In the genomic region with DNA sequence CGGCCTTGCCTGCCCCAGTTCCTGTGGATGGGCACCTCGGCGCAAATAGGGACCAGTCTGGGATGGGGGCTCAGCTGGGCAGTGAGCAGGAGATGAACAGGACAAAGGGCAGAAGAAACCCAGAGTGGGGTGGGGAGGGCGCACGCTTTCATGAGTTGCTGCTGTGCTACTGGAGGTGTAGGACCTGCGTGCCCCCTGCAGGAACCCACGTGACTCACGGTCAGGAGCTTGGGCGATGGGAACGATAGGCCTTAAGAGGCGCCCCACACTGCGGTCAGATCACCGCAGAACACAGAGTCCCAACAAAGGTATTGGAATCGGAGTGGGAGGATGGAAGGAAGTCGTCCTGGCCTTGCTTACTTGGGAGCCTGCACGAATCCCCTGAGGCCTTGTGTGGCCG, we compare ENCODE assay signal across 21 cellular contexts. TPM values are rescaled to one million over a fixed set of nuclear protein-coding genes. Genes with fewer than 3 reads are reported as not detected.
DNase-seq lines count a peak whose midpoint lies in the region; ATAC-seq, FAIRE-seq and TF ChIP-seq lines count a peak whose summit lies in the region.
"Had no signal": no experiment of that assay in that cellular context is flagged by ENCODE, and none has a peak within 500 bp of the region (broad histone marks: within the 10 kb centered on the region; RNA-seq: fewer than 3 reads in every experiment).

No MANE protein-coding gene starts in this region.

- H3K9me3 ChIP-seq in OCI-LY7 (ENCODE audit: low read length) (no peaks in the 10 kb centered on the region), kidney (ENCODE audit: control insufficient read depth in 1 of 2, low read length in 2 of 2) (no peaks in the 10 kb centered on the region)

- intact Hi-C loops in OCI-LY7 (cut with micrococcal nuclease; ENCODE audit: unreplicated experiment) (loop anchor here (5.0 to 10.0 kb wide), 3 partner anchors 370 to 673 kb away; no protein-coding TSS in a partner anchor), kidney (cut with DNase I) (no loop called here), left cardiac atrium (cut with DNase I) (no loop called here)

- no peak for TF ChIP-seq POLR2A in GM12892 (IDR thresholded peaks at IDR 0.05; ENCODE audit: low read depth, low read length)

- ATAC-seq in left cardiac atrium, result no peak
- ATAC-seq: stimulated activated effector memory CD8-positive, alpha-beta T cell treated with anti-CD3 and anti-CD28 coated beads, Interleukin-12 subunit alpha, Interleukin-12 subunit beta, amount 100 ng/mL, for 72 hours had no signal

- H3K4me1 ChIP-seq in OCI-LY7 (ENCODE audit: insufficient read depth, low read length, poor library complexity, severe bottlenecking) (peaks cover 67% of the 10 kb centered on the region), kidney (ENCODE audit: control insufficient read depth in 1 of 2, insufficient read depth in 1 of 2, low read depth in 1 of 2, low read length in 2 of 2) (no peaks in the 10 kb centered on the region)

- FAIRE-seq in GM12892 (lab: Jason Lieb, UNC) (peak; percentile 96), kidney (lab: Jason Lieb, UNC) (no peak)
- FAIRE-seq: G401.6, islet of Langerhans had no signal

- no peaks in the 10 kb centered on the region for H3K27me3 ChIP-seq in GM06990 (replicated peaks; ENCODE audit: control insufficient read depth, insufficient read depth, low read length)
- H3K27me3 ChIP-seq: hepatocyte had no signal

- TF ChIP-seq CTCF in GM06990 (IDR thresholded peaks at IDR 0.05; ENCODE audit: insufficient read depth, low read length, poor library complexity, severe bottlenecking) (peak; percentile 34), OCI-LY7 (conservative IDR thresholded peaks at IDR 0.05; ENCODE audit: low read length) (peak; percentile 67), kidney (IDR thresholded peaks at IDR 0.05; ENCODE audit: borderline replicate concordance, extremely low read depth, insufficient read depth) (no peak)

- peaks cover 35% of the 10 kb centered on the region; the same call in 1 of the 2 replicates for H3K79me2 ChIP-seq in OCI-LY7 (ENCODE audit: insufficient read depth, low read depth, low read length)

- peak; percentile 74 for DNase-seq in GM06990 (ENCODE audit: extremely low read depth, insufficient read length)
- DNase-seq in GM12892 (ENCODE audit: insufficient read length), result no peak
- DNase-seq in OCI-LY7 (ENCODE audit: low spot score), result peak; percentile 69
- DNase-seq in kidney, result peak; percentile 40
- DNase-seq in ureter (ENCODE audit: low spot score), result no peak
- no peak for DNase-seq in ecto neural progenitor cell (ENCODE audit: low spot score)
- no peak for DNase-seq in NCI-H2171 treated with DMSO at 0.1 percent for 48 hours (lab: John Stamatoyannopoulos, UW)
- no peak for DNase-seq in left cardiac atrium
- DNase-seq: activated CD4-positive, alpha-beta T cell treated with anti-CD3 and anti-CD28 coated beads, Interleukin-2, amount 50 U/mL, for 1 hour; CD4-positive, CD25-positive, alpha-beta regulatory T cell; effector CD8-positive, alpha-beta T cell; H7; MV-4-11; NCI-H1694; stimulated activated CD4-positive, alpha-beta T cell treated with anti-CD3 and anti-CD28 coated beads, Interleukin-2, amount 100 ng/mL, for 24 hours had no signal

- CTCF ChIA-PET in OCI-LY7 (lab: Charles Lee; ENCODE audit: unreplicated experiment), result no interaction called here

- peak overlapping the region; percentile 79 for H3K4me2 ChIP-seq in OCI-LY7 (ENCODE audit: low read length)
- H3K4me2 ChIP-seq: hepatocyte, KMS-11 had no signal

- H3K9me2 ChIP-seq in OCI-LY7 (ENCODE audit: insufficient read depth, low read length), result no peaks in the 10 kb centered on the region

- H4K20me1 ChIP-seq in OCI-LY7 (ENCODE audit: insufficient read depth, low read length), result no peaks in the 10 kb centered on the region

- H3K9ac ChIP-seq in kidney (ENCODE audit: low read length in 2 of 2), result no peak overlapping the region
- H3K9ac ChIP-seq: KMS-11 had no signal

- H2AFZ ChIP-seq in OCI-LY7 (ENCODE audit: low read length), result peak overlapping the region; percentile 8; the same call in 1 of the 2 replicates
- H2AFZ ChIP-seq: hepatocyte had no signal

- no peak overlapping the region for H3K4me3 ChIP-seq in GM06990 (replicated peaks; ENCODE audit: low read depth, low read length)
- peak overlapping the region; percentile 64 for H3K4me3 ChIP-seq in OCI-LY7 (ENCODE audit: low read depth, low read length, poor library complexity, severe bottlenecking)
- H3K4me3 ChIP-seq in kidney (ENCODE audit: low read length in 2 of 2), result no peak overlapping the region
- H3K4me3 ChIP-seq: hepatocyte, skin epidermis had no signal

- H3K27ac ChIP-seq in OCI-LY7 (ENCODE audit: low read depth, low read length, poor library complexity, severe bottlenecking), result peak overlapping the region; percentile 96
- H3K27ac ChIP-seq in kidney (ENCODE audit: low read depth in 2 of 2, low read length in 2 of 2), result no peak overlapping the region
- H3K27ac ChIP-seq: hepatocyte, KMS-11, skin epidermis had no signal

- POLR2A ChIA-PET in OCI-LY7 (lab: Charles Lee), result interaction anchor here (0.5 to 3.3 kb wide), 5 partner anchors 14 to 200 kb away, joined by 3 to 17 read pairs (median 14); a partner anchor contains a TSS

- BruUV-seq in OCI-LY7 (replicated peaks; lab: Mats Ljungman, UMichigan), result no TSS peak

- H3K36me3 ChIP-seq in GM06990 (ENCODE audit: control insufficient read depth, insufficient read depth, low read length) (peaks cover 13% of the 10 kb centered on the region), OCI-LY7 (ENCODE audit: insufficient read depth, low read length) (peaks cover 25% of the 10 kb centered on the region), kidney (ENCODE audit: control insufficient read depth in 1 of 2, insufficient read depth in 2 of 2, low read length in 2 of 2) (peaks cover 0 to under 1% of the 10 kb centered on the region in 2 donors)

RNA-seq across cellular contexts. Expression of a gene that starts 17.2 kb away (rescaled TPM):
- polyA plus RNA-seq in GM12892 (2012; ENCODE audit: missing spikeins), result 5.4 TPM
- 19.7 and 30.5 TPM in 2 replicates for total RNA-seq in OCI-LY7 (2014; rRNA removed; shearing (Covaris generic))
- total RNA-seq in OCI-LY7 (2022), result 30.2 and 31.7 TPM in 2 replicates
- 8.4 TPM for total RNA-seq in kidney
- 1.3 TPM for polyA plus RNA-seq in kidney (ENCODE audit: insufficient read depth, low read depth, low replicate concordance)
- 14.1 TPM for total RNA-seq in ureter
- total RNA-seq in left cardiac atrium, result 1 to 10 TPM; 6.5 TPM

Comparison
In these comparisons a context has a peak if more than half of its experiments do, and no peak if none do; other contexts are left out.
1. DNase-seq: peak in GM06990 (single experiment), OCI-LY7 (single experiment) and kidney (single experiment); none in GM12892 (single experiment), ureter (single experiment), ecto neural progenitor cell (single experiment), NCI-H2171 treated with DMSO at 0.1 percent for 48 hours (single experiment) and left cardiac atrium (single experiment).